In genomic region chr21:42781150-42781980, GRCh38 we compare ENCODE assay signal across 8 cellular contexts.
A peak's percentile ranks its signal among the peaks of the same experiment; 100 is the strongest.
DNase-seq lines count a peak whose midpoint lies in the region; ATAC-seq and TF ChIP-seq lines count a peak whose summit lies in the region.

No MANE protein-coding gene starts in this region.

- CTCF ChIA-PET in CD8-positive, alpha-beta memory T cell (lab: Charles Lee) = interaction anchor here (1.6 kb wide), 1 partner anchor 10 kb away, joined by 3 read pairs; no protein-coding TSS in a partner anchor

- no peaks in the 10 kb centered on the region for H3K27me3 ChIP-seq in CD8-positive, alpha-beta memory T cell (ENCODE audit: insufficient read depth, low read length, poor library complexity, severe bottlenecking)
- H3K27me3 ChIP-seq in dorsolateral prefrontal cortex = peaks cover 0 to 48% (median 7%) of the 10 kb centered on the region in 45 donors

- intact Hi-C loops in dorsolateral prefrontal cortex (cut with DNase I) = loop anchor here in 1 of 2 donors (5.0 to 10.0 kb wide), 2 partner anchors 44 to 177 kb away; no protein-coding TSS in a partner anchor

- no peak for ATAC-seq in HG03460 (IDR thresholded peaks at IDR 0.05; ENCODE audit: unreplicated experiment)
- no peak for ATAC-seq in HG03039 (IDR thresholded peaks at IDR 0.05; ENCODE audit: unreplicated experiment)

- H3K4me3 Mint-ChIP-seq in CD8-positive, alpha-beta memory T cell = peak overlapping the region in 6 of 7 donors; percentile 8 to 59 (median 28)
- peak overlapping the region; percentile 37 to 81 (median 66) for H3K4me3 Mint-ChIP-seq in nephron

- DNase-seq in CD8-positive, alpha-beta memory T cell = no peak
- DNase-seq in NCI-H2029 treated with DMSO at 0.1 percent for 48 hours (lab: John Stamatoyannopoulos, UW) (peak; percentile 9), dorsolateral prefrontal cortex (peak in 2 of 10 donors; percentile 37 to 54), GM13976 (ENCODE audit: low spot score) (no peak)
- no peak for DNase-seq in stimulated activated CD4-positive, alpha-beta T cell treated with anti-CD3 and anti-CD28 coated beads, Interleukin-4, amount 100 ng/mL, for 24 hours

- H3K9me3 Mint-ChIP-seq in CD8-positive, alpha-beta memory T cell = no peaks in the 10 kb centered on the region
- no peaks in the 10 kb centered on the region for H3K9me3 Mint-ChIP-seq in nephron

- peaks cover 0 to under 1% (median under 1%) of the 10 kb centered on the region in 3 donors for H3K36me3 Mint-ChIP-seq in CD8-positive, alpha-beta memory T cell
- peaks cover 13% of the 10 kb centered on the region for H3K36me3 Mint-ChIP-seq in nephron (ENCODE audit: low read depth)

- peaks cover 35 to 47% (median 37%) of the 10 kb centered on the region in 3 donors for H3K4me1 Mint-ChIP-seq in CD8-positive, alpha-beta memory T cell
- H3K4me1 Mint-ChIP-seq in nephron = peaks cover 22% of the 10 kb centered on the region

- H3K36me3 ChIP-seq in CD8-positive, alpha-beta memory T cell (ENCODE audit: insufficient read depth, low read length) = no peaks in the 10 kb centered on the region

- in situ Hi-C loops in GM13976 (cut with MboI; ENCODE audit: low sequenced_read_pairs, unreplicated experiment) = no loop called here

- peak overlapping the region in 4 of 8 donors; percentile 22 to 64 (median 45) for H3K27ac Mint-ChIP-seq in CD8-positive, alpha-beta memory T cell
- H3K27ac Mint-ChIP-seq in nephron = peak overlapping the region in 2 of 3 experiments; percentile 20 to 87

- H3K4me1 ChIP-seq in CD8-positive, alpha-beta memory T cell (ENCODE audit: insufficient read depth, low read length) = peaks cover 43% of the 10 kb centered on the region

- H3K9me3 ChIP-seq in CD8-positive, alpha-beta memory T cell (ENCODE audit: low read length) = no peaks in the 10 kb centered on the region

- H3K27ac ChIP-seq in CD8-positive, alpha-beta memory T cell (ENCODE audit: low read depth, low read length) = no peak overlapping the region
- no peak overlapping the region for H3K27ac ChIP-seq in dorsolateral prefrontal cortex

- TF ChIP-seq CTCF in dorsolateral prefrontal cortex (IDR thresholded peaks at IDR 0.05 in 54 of 56, conservative IDR thresholded peaks at IDR 0.05 in 2 of 56; ENCODE audit: low read depth in 1 of 56, partially characterized antibody in 56 of 56) (peak in 12 of 56 donors; percentile 6 to 46 (median 14)), nephron (IDR thresholded peaks at IDR 0.05; ENCODE audit: unreplicated experiment in 3 of 3) (no peak), GM13976 (IDR thresholded peaks at IDR 0.05; ENCODE audit: borderline replicate concordance, control extremely low read depth, extremely low read depth, insufficient read depth, missing control alignments) (no peak)

- POLR2A ChIA-PET in CD8-positive, alpha-beta memory T cell (lab: Charles Lee) = no interaction called here

- no peak overlapping the region for H3K4me3 ChIP-seq in CD8-positive, alpha-beta memory T cell (ENCODE audit: low read length)
- H3K4me3 ChIP-seq in dorsolateral prefrontal cortex = peak overlapping the region in 57 of 59 donors; percentile 7 to 67 (median 38)

- H3K27me3 Mint-ChIP-seq in CD8-positive, alpha-beta memory T cell = peaks cover 3 to 4% of the 10 kb centered on the region in 2 donors
- H3K27me3 Mint-ChIP-seq in nephron (ENCODE audit: low read depth) = peaks cover 50% of the 10 kb centered on the region
